ENCODE assay signal across 22 cellular contexts in genomic region chr2:36338124-36338826, GRCh38. TPM values are rescaled to one million over a fixed set of nuclear protein-coding genes. Genes with fewer than 3 reads are reported as not detected.
DNase-seq lines count a peak whose midpoint lies in the region; ATAC-seq, FAIRE-seq and TF ChIP-seq lines count a peak whose summit lies in the region.
"Had no signal": no experiment of that assay in that cellular context is flagged by ENCODE, and none has a peak within 500 bp of the region (broad histone marks: within the 10 kb centered on the region; RNA-seq: fewer than 3 reads in every experiment).

No MANE protein-coding gene starts in this region.

- H4K5ac ChIP-seq in mesendoderm (ENCODE audit: low read length): no peak overlapping the region

- H3K27me3 ChIP-seq in astrocyte (ENCODE audit: insufficient read depth, low read length) (no peaks in the 10 kb centered on the region), mesendoderm (ENCODE audit: insufficient read depth, low read length, poor library complexity) (no peaks in the 10 kb centered on the region), dorsolateral prefrontal cortex (peaks cover 0 to 2% (median 0%) of the 10 kb centered on the region in 45 donors), A673 (replicated peaks; ENCODE audit: insufficient read depth, low read depth, low read length, poor library complexity) (no peaks in the 10 kb centered on the region)
- H3K27me3 ChIP-seq: spleen had no signal

- no peak overlapping the region for H2AFZ ChIP-seq in astrocyte (ENCODE audit: low read depth, low read length)

- H3K36me3 ChIP-seq in astrocyte (ENCODE audit: insufficient read depth, low read length): no peaks in the 10 kb centered on the region
- no peaks in the 10 kb centered on the region for H3K36me3 ChIP-seq in mesendoderm (ENCODE audit: control insufficient read depth, insufficient read depth, low read length)
- H3K36me3 ChIP-seq in A673 (ENCODE audit: insufficient read depth, low read length, poor library complexity, severe bottlenecking): no peaks in the 10 kb centered on the region
- H3K36me3 ChIP-seq: neutrophil, spleen had no signal

- TF ChIP-seq CTCF in natural killer cell (IDR thresholded peaks at IDR 0.05) (no peak), astrocyte (IDR thresholded peaks at IDR 0.05; ENCODE audit: insufficient read depth, low read depth, low read length) (no peak), dorsolateral prefrontal cortex (IDR thresholded peaks at IDR 0.05 in 54 of 56, conservative IDR thresholded peaks at IDR 0.05 in 2 of 56; ENCODE audit: low read depth in 1 of 56, partially characterized antibody in 56 of 56) (no peak), A673 (conservative IDR thresholded peaks at IDR 0.05; ENCODE audit: low read depth, low read length) (no peak)

- H4K8ac ChIP-seq in mesendoderm (ENCODE audit: low read depth, low read length): no peak overlapping the region

- H2BK5ac ChIP-seq in mesendoderm (ENCODE audit: low read length): no peak overlapping the region

- H3K9me3 Mint-ChIP-seq in natural killer cell treated with Interleukin-12 subunit alpha and Interleukin-12 subunit beta and Interleukin-15 and Interleukin-18, amount 100 ng/mL, for 72 hours: no peaks in the 10 kb centered on the region
- H3K9me3 Mint-ChIP-seq in natural killer cell (no peaks in the 10 kb centered on the region), astrocyte (ENCODE audit: unreplicated experiment) (no peaks in the 10 kb centered on the region)
- H3K9me3 Mint-ChIP-seq in activated CD4-positive, alpha-beta memory T cell treated with anti-CD3 and anti-CD28 coated beads, Interleukin-2, amount 10 ng/mL, durations not matched to agents 7 days and 5 days: no peaks in the 10 kb centered on the region
- H3K9me3 Mint-ChIP-seq: activated T-cell treated with anti-CD3 and anti-CD28 coated beads, Interleukin-2, amount 50 U/mL, for 4 hours; dendritic cell treated with granulocyte-macrophage colony-stimulating factor and Interleukin-4, amounts not matched to agents 40 ng/mL and 50 ng/mL, for 4 days; immature natural killer cell had no signal

- peak overlapping the region; percentile 40 for H3K4me3 Mint-ChIP-seq in natural killer cell treated with Interleukin-12 subunit alpha and Interleukin-12 subunit beta and Interleukin-15 and Interleukin-18, amount 100 ng/mL, for 72 hours
- H3K4me3 Mint-ChIP-seq in natural killer cell (no peak overlapping the region), astrocyte (ENCODE audit: unreplicated experiment) (no peak overlapping the region)
- H3K4me3 Mint-ChIP-seq in activated CD4-positive, alpha-beta memory T cell treated with anti-CD3 and anti-CD28 coated beads, Interleukin-2, amount 10 ng/mL, durations not matched to agents 7 days and 5 days: no peak overlapping the region
- H3K4me3 Mint-ChIP-seq: activated T-cell treated with anti-CD3 and anti-CD28 coated beads, Interleukin-2, amount 50 U/mL, for 4 hours; dendritic cell treated with granulocyte-macrophage colony-stimulating factor and Interleukin-4, amounts not matched to agents 40 ng/mL and 50 ng/mL, for 4 days; immature natural killer cell had no signal

- no peaks in the 10 kb centered on the region for H3K79me1 ChIP-seq in mesendoderm (ENCODE audit: low read length)

- no peak for FAIRE-seq in astrocyte (lab: Jason Lieb, UNC)

- no peaks in the 10 kb centered on the region for H4K20me1 ChIP-seq in astrocyte (ENCODE audit: insufficient read depth, low read length)

- POLR2A ChIA-PET in A673 (lab: Charles Lee; ENCODE audit: low non-redundant PET): no interaction called here
- POLR2A ChIA-PET in activated CD4-positive, alpha-beta memory T cell treated with anti-CD3 and anti-CD28 coated beads, Interleukin-2, amount 10 ng/mL, durations not matched to agents 7 days and 5 days (lab: Charles Lee): interaction anchor here (0.7 to 1.4 kb wide), 2 partner anchors 92 to 98 kb away, joined by 3 to 4 read pairs; no protein-coding TSS in a partner anchor

- no TSS peak for BruUV-seq in A673 (replicated peaks; lab: Mats Ljungman, UMichigan)

- H3K4me1 ChIP-seq in astrocyte (ENCODE audit: insufficient read depth, low read length): peaks cover 23% of the 10 kb centered on the region
- H3K4me1 ChIP-seq in mesendoderm (ENCODE audit: control insufficient read depth, low read depth, low read length): no peaks in the 10 kb centered on the region
- H3K4me1 ChIP-seq in A673 (ENCODE audit: insufficient read depth, low read length, poor library complexity, severe bottlenecking): no peaks in the 10 kb centered on the region

- H3K27me3 Mint-ChIP-seq in natural killer cell treated with Interleukin-12 subunit alpha and Interleukin-12 subunit beta and Interleukin-15 and Interleukin-18, amount 100 ng/mL, for 72 hours: peaks cover under 1 to 2% of the 10 kb centered on the region in 2 donors
- H3K27me3 Mint-ChIP-seq in natural killer cell (ENCODE audit: low read depth in 2 of 2) (no peaks in the 10 kb centered on the region), astrocyte (ENCODE audit: low read depth, unreplicated experiment) (no peaks in the 10 kb centered on the region)
- H3K27me3 Mint-ChIP-seq in activated CD4-positive, alpha-beta memory T cell treated with anti-CD3 and anti-CD28 coated beads, Interleukin-2, amount 10 ng/mL, durations not matched to agents 7 days and 5 days: peaks cover 8% of the 10 kb centered on the region

- ATAC-seq in natural killer cell treated with Interleukin-12 subunit alpha and Interleukin-12 subunit beta and Interleukin-15 and Interleukin-18, amount 100 ng/mL, for 72 hours: peak in 1 of 2 donors; percentile 24
- no peak for ATAC-seq in natural killer cell
- ATAC-seq: left ventricle myocardium superior had no signal

- H2AK5ac ChIP-seq in mesendoderm (ENCODE audit: low read length): no peak overlapping the region

- peaks cover 26 to 29% of the 10 kb centered on the region in 2 donors for H3K4me1 Mint-ChIP-seq in natural killer cell treated with Interleukin-12 subunit alpha and Interleukin-12 subunit beta and Interleukin-15 and Interleukin-18, amount 100 ng/mL, for 72 hours (ENCODE audit: low read depth in 2 of 2)
- H3K4me1 Mint-ChIP-seq in natural killer cell: peaks cover 13 to 14% of the 10 kb centered on the region in 2 donors
- peaks cover 24% of the 10 kb centered on the region for H3K4me1 Mint-ChIP-seq in astrocyte (ENCODE audit: low read depth, unreplicated experiment)
- peaks cover 25% of the 10 kb centered on the region for H3K4me1 Mint-ChIP-seq in activated CD4-positive, alpha-beta memory T cell treated with anti-CD3 and anti-CD28 coated beads, Interleukin-2, amount 10 ng/mL, durations not matched to agents 7 days and 5 days

- H3K23ac ChIP-seq in mesendoderm (ENCODE audit: low read length): no peak overlapping the region

- no peak overlapping the region for H2BK15ac ChIP-seq in mesendoderm (replicated peaks; ENCODE audit: low read depth)

- H3K9me3 ChIP-seq in astrocyte (ENCODE audit: insufficient read depth, low read depth, low read length) (no peaks in the 10 kb centered on the region), A673 (ENCODE audit: low read depth, low read length, poor library complexity, severe bottlenecking) (no peaks in the 10 kb centered on the region)
- H3K9me3 ChIP-seq: neutrophil, spleen had no signal

- CTCF ChIA-PET in A673 (lab: Charles Lee): interaction anchor here (0.6 to 1.1 kb wide), 2 partner anchors 327 to 1432 kb away, joined by 3 read pairs; no protein-coding TSS in a partner anchor
- CTCF ChIA-PET in activated CD4-positive, alpha-beta memory T cell treated with anti-CD3 and anti-CD28 coated beads, Interleukin-2, amount 10 ng/mL, durations not matched to agents 7 days and 5 days (lab: Charles Lee): interaction anchor here (1.1 to 2.7 kb wide), 2 partner anchors 15 to 98 kb away, joined by 3 to 12 read pairs; no protein-coding TSS in a partner anchor

- H3K36me3 Mint-ChIP-seq in natural killer cell treated with Interleukin-12 subunit alpha and Interleukin-12 subunit beta and Interleukin-15 and Interleukin-18, amount 100 ng/mL, for 72 hours: no peaks in the 10 kb centered on the region
- no peaks in the 10 kb centered on the region for H3K36me3 Mint-ChIP-seq in natural killer cell
- H3K36me3 Mint-ChIP-seq in astrocyte (ENCODE audit: low read depth, unreplicated experiment): no peaks in the 10 kb centered on the region
- H3K36me3 Mint-ChIP-seq in activated CD4-positive, alpha-beta memory T cell treated with anti-CD3 and anti-CD28 coated beads, Interleukin-2, amount 10 ng/mL, durations not matched to agents 7 days and 5 days (ENCODE audit: low read depth): no peaks in the 10 kb centered on the region
- H3K36me3 Mint-ChIP-seq: immature natural killer cell had no signal

- H3K27ac Mint-ChIP-seq in natural killer cell treated with Interleukin-12 subunit alpha and Interleukin-12 subunit beta and Interleukin-15 and Interleukin-18, amount 100 ng/mL, for 72 hours: peak overlapping the region; percentile 20 to 79
- H3K27ac Mint-ChIP-seq in natural killer cell (no peak overlapping the region), astrocyte (ENCODE audit: unreplicated experiment) (peak overlapping the region; percentile 90)
- H3K27ac Mint-ChIP-seq in activated CD4-positive, alpha-beta memory T cell treated with anti-CD3 and anti-CD28 coated beads, Interleukin-2, amount 10 ng/mL, durations not matched to agents 7 days and 5 days: no peak overlapping the region
- H3K27ac Mint-ChIP-seq: dendritic cell treated with granulocyte-macrophage colony-stimulating factor and Interleukin-4, amounts not matched to agents 40 ng/mL and 50 ng/mL, for 4 days; immature natural killer cell had no signal

- H3K9ac ChIP-seq in astrocyte (ENCODE audit: low read length): peak overlapping the region; percentile 45
- no peak overlapping the region for H3K9ac ChIP-seq in mesendoderm (ENCODE audit: low read length)

- peak overlapping the region; percentile 71 for H3K27ac ChIP-seq in astrocyte (ENCODE audit: low read depth, low read length)
- H3K27ac ChIP-seq in mesendoderm (ENCODE audit: low read depth, low read length): no peak overlapping the region
- H3K27ac ChIP-seq in dorsolateral prefrontal cortex: no peak overlapping the region
- H3K27ac ChIP-seq in A673 (ENCODE audit: low read depth, low read length, poor library complexity, severe bottlenecking): no peak overlapping the region
- H3K27ac ChIP-seq: neutrophil, spleen had no signal

- DNase-seq in natural killer cell treated with Interleukin-12 subunit alpha and Interleukin-12 subunit beta and Interleukin-15 and Interleukin-18, amount 100 ng/mL, for 72 hours (ENCODE audit: low spot score): no peak
- DNase-seq in natural killer cell: no peak
- DNase-seq in astrocyte (ENCODE audit: low read depth): no peak
- DNase-seq in mesendoderm: peak; percentile 70
- no peak for DNase-seq in NCI-H1930 (lab: John Stamatoyannopoulos, UW)
- DNase-seq in dorsolateral prefrontal cortex: no peak
- DNase-seq in A673 (ENCODE audit: low spot score): no peak
- DNase-seq in activated CD4-positive, alpha-beta memory T cell treated with anti-CD3 and anti-CD28 coated beads, Interleukin-2, amount 10 ng/mL, durations not matched to agents 7 days and 5 days: no peak
- DNase-seq: activated naive CD4-positive, alpha-beta T cell treated with Interleukin-2 at 50 U/mL for 16 hours; activated T-cell treated with anti-CD3 and anti-CD28 coated beads, Interleukin-2, amount 50 U/mL, for 4 hours; immature natural killer cell; KBM-7; left ventricle myocardium superior; NCI-H146; NCI-H526; RPMI8226; spleen; stimulated activated CD4-positive, alpha-beta T cell treated with anti-CD3 and anti-CD28 coated beads, Interleukin-4, amount 100 ng/mL, for 1 hour; stimulated activated naive CD4-positive, alpha-beta T cell treated with Interleukin-2 at 50 U/mL for 16 hours; T1000 had no signal

- H3K4me3 ChIP-seq in astrocyte (ENCODE audit: insufficient read depth, low read depth, low read length) (no peak overlapping the region), mesendoderm (ENCODE audit: low read length) (no peak overlapping the region), dorsolateral prefrontal cortex (no peak overlapping the region), A673 (ENCODE audit: low read depth, low read length, poor library complexity, severe bottlenecking) (no peak overlapping the region)
- H3K4me3 ChIP-seq: spleen had no signal

- H3K4me2 ChIP-seq in astrocyte (ENCODE audit: low read length): peak overlapping the region; percentile 74
- no peak overlapping the region for H3K4me2 ChIP-seq in mesendoderm (ENCODE audit: low read length)

- H3K56ac ChIP-seq in mesendoderm (ENCODE audit: low read length): no peak overlapping the region

- WGBS in mesendoderm (ENCODE audit: extremely low coverage, insufficient coverage, low lambda C conversion rate): no CpG with 5 or more reads among the region's 3 CpGs

- no peak overlapping the region for H2BK120ac ChIP-seq in mesendoderm (ENCODE audit: low read depth, low read length)

- peak overlapping the region; percentile 9 for H3K4ac ChIP-seq in mesendoderm (ENCODE audit: low read depth, low read length)

- no peaks in the 10 kb centered on the region for H3K79me2 ChIP-seq in astrocyte (ENCODE audit: insufficient read depth, low read length)
- H3K79me2 ChIP-seq in mesendoderm (ENCODE audit: control insufficient read depth, insufficient read depth, low read length): no peaks in the 10 kb centered on the region

- H3K18ac ChIP-seq in mesendoderm (ENCODE audit: low read length): no peak overlapping the region

- intact Hi-C loops in natural killer cell (cut with micrococcal nuclease): no loop called here
- intact Hi-C loops in dorsolateral prefrontal cortex (cut with DNase I): no loop called here
- intact Hi-C loops in A673 (cut with micrococcal nuclease; ENCODE audit: unreplicated experiment): no loop called here

RNA-seq across cellular contexts. Expression of gene CRIM1, which starts 17.3 kb away (rescaled TPM):
- total RNA-seq in natural killer cell treated with Interleukin-12 subunit alpha and Interleukin-12 subunit beta and Interleukin-15 and Interleukin-18, amount 100 ng/mL, for 72 hours: 10 to 100 TPM in 1 of 2 donors, 1 to 10 TPM in 1; 6.6 to 13.6 TPM
- total RNA-seq in natural killer cell (10 to 100 TPM; 19.3 to 34.1 (median 32.9) TPM), astrocyte (138 and 180 TPM in 2 replicates), dorsolateral prefrontal cortex (100 to 1,000 TPM in 17 of 120 experiments, 10 to 100 TPM in 103; 57.7 to 155 (median 82.6) TPM), A673 (2021) (35.3 and 46.5 TPM in 2 replicates)
- polyA plus RNA-seq in mesendoderm (2013, experiment 1 of 2): 14.5 TPM
- 14.5 TPM for polyA plus RNA-seq in mesendoderm (2013, experiment 2 of 2)
- 1 to 10 TPM; 5.4 to 6.6 TPM for total RNA-seq in activated CD4-positive, alpha-beta memory T cell treated with anti-CD3 and anti-CD28 coated beads, Interleukin-2, amount 10 ng/mL, durations not matched to agents 7 days and 5 days

Comparison
In these comparisons a context has a peak if more than half of its experiments do, and no peak if none do; other contexts are left out.
1. H3K27ac Mint-ChIP-seq: peak in natural killer cell treated with Interleukin-12 subunit alpha and Interleukin-12 subunit beta and Interleukin-15 and Interleukin-18, amount 100 ng/mL, for 72 hours (2 of 2) and astrocyte (single experiment); none in natural killer cell (0 of 2) and activated CD4-positive, alpha-beta memory T cell treated with anti-CD3 and anti-CD28 coated beads, Interleukin-2, amount 10 ng/mL, durations not matched to agents 7 days and 5 days (single experiment).